In genomic region chr6:20142866-20143265, GRCh38 we compare ENCODE assay signal across 23 cellular contexts.
DNase-seq lines count a peak whose midpoint lies in the region; ATAC-seq, FAIRE-seq and TF ChIP-seq lines count a peak whose summit lies in the region.
"Had no signal": no experiment of that assay in that cellular context is flagged by ENCODE, and none has a peak within 500 bp of the region (broad histone marks: within the 10 kb centered on the region; RNA-seq: fewer than 3 reads in every experiment).

No MANE protein-coding gene starts in this region.

- H3K27ac ChIP-seq in HepG2 (ENCODE audit: extremely low read length, insufficient read depth, low read length) (no peak overlapping the region), right lobe of liver (no peak overlapping the region), endodermal cell (ENCODE audit: low read depth, low read length) (no peak overlapping the region)
- H3K27ac ChIP-seq: 22Rv1; BLaER1 treated with 17β-estradiol and CSF1 and Interleukin-3, amounts not matched to agents 10 nM and 100 nM; C4-2B had no signal

- no peaks in the 10 kb centered on the region for H3K27me3 ChIP-seq in HepG2 (ENCODE audit: control insufficient read depth in 1 of 2, insufficient read depth in 2 of 2, low read length in 2 of 2)
- H3K27me3 ChIP-seq in right lobe of liver, result no peaks in the 10 kb centered on the region
- no peaks in the 10 kb centered on the region for H3K27me3 ChIP-seq in endodermal cell (ENCODE audit: control insufficient read depth, insufficient read depth, low read length, poor library complexity, severe bottlenecking)
- H3K27me3 ChIP-seq: BLaER1 treated with 17β-estradiol and CSF1 and Interleukin-3, amounts not matched to agents 10 nM and 100 nM had no signal

- POLR2A ChIA-PET in HepG2 (lab: Yijun Ruan, JAX), result no interaction called here

- H3K4me1 ChIP-seq in HepG2 (ENCODE audit: insufficient read depth, low read length), result no peaks in the 10 kb centered on the region
- H3K4me1 ChIP-seq in right lobe of liver, result peaks cover 0 to 8% (median 0%) of the 10 kb centered on the region in 4 donors
- H3K4me1 ChIP-seq in endodermal cell (ENCODE audit: control insufficient read depth, insufficient read depth, low read length), result no peaks in the 10 kb centered on the region
- H3K4me1 ChIP-seq: Caco-2 had no signal

- peaks cover 12% of the 10 kb centered on the region for H3K36me3 Mint-ChIP-seq in endodermal cell (ENCODE audit: low read depth)

- no peak for TF ChIP-seq RAD21 in HepG2 (CRISPR knock-in tag; IDR thresholded peaks at IDR 0.05)

- H3K27me3 Mint-ChIP-seq in endodermal cell (ENCODE audit: insufficient read depth), result no peaks in the 10 kb centered on the region
- H3K27me3 Mint-ChIP-seq: B cell; CD4-positive, alpha-beta T cell had no signal

- H3K4me3 ChIP-seq in HepG2 (replicated peaks in 1 of 3; ENCODE audit: insufficient read depth in 1 of 3, low read depth in 2 of 3, low read length in 3 of 3), result no peak overlapping the region
- H3K4me3 ChIP-seq in right lobe of liver, result no peak overlapping the region
- H3K4me3 ChIP-seq in endodermal cell (ENCODE audit: low read length), result no peak overlapping the region
- H3K4me3 ChIP-seq: BLaER1 treated with 17β-estradiol and CSF1 and Interleukin-3, amounts not matched to agents 10 nM and 100 nM had no signal

- BruUV-seq in HepG2 (replicated peaks; lab: Mats Ljungman, UMichigan), result no TSS peak

- intact Hi-C loops in HepG2 (cut with micrococcal nuclease; ENCODE audit: unreplicated experiment), result no loop called here
- intact Hi-C loops in right lobe of liver (cut with DNase I), result no loop called here

- H4K20me1 ChIP-seq in HepG2 (ENCODE audit: insufficient read depth, low read length), result no peaks in the 10 kb centered on the region
- H4K20me1 ChIP-seq: BLaER1 treated with 17β-estradiol and CSF1 and Interleukin-3, amounts not matched to agents 10 nM and 100 nM had no signal

- CTCF ChIA-PET in HepG2 (lab: Yijun Ruan, JAX; ENCODE audit: low intra/inter-chr PET ratio, low total read pairs), result no interaction called here

- no peak overlapping the region for H3K27ac Mint-ChIP-seq in endodermal cell
- H3K27ac Mint-ChIP-seq: B cell; CD4-positive, alpha-beta T cell; CD8-positive, alpha-beta T cell had no signal

- no peaks in the 10 kb centered on the region; a peak in 1 of 5 replicates for H3K36me3 ChIP-seq in HepG2 (replicated peaks in 1 of 2; ENCODE audit: control insufficient read depth in 1 of 2, insufficient read depth in 2 of 2, low read length in 2 of 2)
- no peaks in the 10 kb centered on the region for H3K36me3 ChIP-seq in right lobe of liver
- no peaks in the 10 kb centered on the region for H3K36me3 ChIP-seq in endodermal cell (ENCODE audit: control insufficient read depth, insufficient read depth, low read length)

- no peak overlapping the region for H3K4me3 Mint-ChIP-seq in endodermal cell
- H3K4me3 Mint-ChIP-seq: B cell; CD4-positive, alpha-beta T cell; CD8-positive, alpha-beta T cell had no signal

- no peak for FAIRE-seq in HepG2 (lab: Jason Lieb, UNC)
- FAIRE-seq: A204.1, D721Med, GM12891, GM19239 had no signal

- H3K9me3 ChIP-seq in HepG2 (ENCODE audit: low read length) (no peaks in the 10 kb centered on the region), right lobe of liver (no peaks in the 10 kb centered on the region), endodermal cell (ENCODE audit: control insufficient read depth, low read length) (no peaks in the 10 kb centered on the region)
- H3K9me3 ChIP-seq: Caco-2 had no signal

- TF ChIP-seq POLR2A in HepG2 (IDR thresholded peaks at IDR 0.05; ENCODE audit: insufficient read depth in 1 of 2, low read depth in 2 of 2, low read length in 2 of 2) (no peak), right lobe of liver (IDR thresholded peaks at IDR 0.05) (no peak)

- 50% methylated on average over 4 of the region's 4 CpGs for WGBS in HepG2 (ENCODE audit: low lambda C conversion rate)
- WGBS in right lobe of liver (ENCODE audit: insufficient coverage, low coverage, low lambda C conversion rate, missing lambda C conversion rate), result 47% methylated on average over 4 of the region's 4 CpGs
- WGBS in endodermal cell (ENCODE audit: insufficient coverage in 1 of 2, insufficient read length in 1 of 2), 2 experiments, result 95 to 96% methylated on average over 4 of the region's 4 CpGs

- in situ Hi-C loops in HepG2 (cut with HindIII; ENCODE audit: extremely low pct_ligation_motif_present, low pct_unique_long_range_greater_than_20kb), result no loop called here

- no peak overlapping the region for H2AFZ ChIP-seq in HepG2 (ENCODE audit: low read length)

- H3K9ac ChIP-seq in HepG2 (ENCODE audit: insufficient read depth, low read depth, low read length) (no peak overlapping the region), endodermal cell (ENCODE audit: extremely low read depth, low read length, poor library complexity, severe bottlenecking) (no peak overlapping the region)
- H3K9ac ChIP-seq: BLaER1 treated with 17β-estradiol and CSF1 and Interleukin-3, amounts not matched to agents 10 nM and 100 nM had no signal

- H3K79me2 ChIP-seq in HepG2 (ENCODE audit: insufficient read depth, low read length), result no peaks in the 10 kb centered on the region

- TF ChIP-seq CTCF in HepG2 (CRISPR knock-in tag; IDR thresholded peaks at IDR 0.05) (no peak), right lobe of liver (IDR thresholded peaks at IDR 0.05) (no peak), endodermal cell (conservative IDR thresholded peaks at IDR 0.05) (no peak)

- no peak for TF ChIP-seq EP300 in HepG2 (IDR thresholded peaks at IDR 0.05; ENCODE audit: low read depth in 2 of 2, low read length in 2 of 2)
- no peak for TF ChIP-seq EP300 in HepG2 (CRISPR knock-in tag; IDR thresholded peaks at IDR 0.05; ENCODE audit: borderline replicate concordance)

- no peaks in the 10 kb centered on the region for H3K9me3 Mint-ChIP-seq in endodermal cell
- H3K9me3 Mint-ChIP-seq: CD4-positive, alpha-beta T cell; CD8-positive, alpha-beta T cell had no signal

- H3K4me1 Mint-ChIP-seq in endodermal cell, result no peaks in the 10 kb centered on the region
- H3K4me1 Mint-ChIP-seq: B cell had no signal

- no peak overlapping the region for H3K4me2 ChIP-seq in HepG2 (ENCODE audit: low read depth, low read length)
- H3K4me2 ChIP-seq: BLaER1 treated with 17β-estradiol and CSF1 and Interleukin-3, amounts not matched to agents 10 nM and 100 nM had no signal

- DNase-seq in ELF-1 (ENCODE audit: low read depth, low spot score), result peak; percentile 33
- DNase-seq in HepG2 (ENCODE audit: low spot score), result no peak
- DNase-seq in right lobe of liver, result peak in 2 of 3 donors; percentile 56 to 59
- DNase-seq in GDM1 (lab: John Stamatoyannopoulos, UW), result no peak
- DNase-seq in NCI-H2029 (lab: John Stamatoyannopoulos, UW), result no peak
- DNase-seq in Ammon's horn (ENCODE audit: low spot score), result no peak
- DNase-seq in endodermal cell, result no peak
- DNase-seq: ACHN; Caco-2; Calu3; CD4-positive, alpha-beta T cell; CD8-positive, alpha-beta T cell; DMS79 treated with DMSO at 0.1 percent for 48 hours; GF-D8 had no signal

- ATAC-seq in esophagus mucosa (peak; percentile 85), HepG2 (no peak), right lobe of liver (peak; percentile 78 to 96 (median 87))
- ATAC-seq: CD8-positive, alpha-beta T cell had no signal

TF ChIP-seq in HepG2, 621 proteins besides CTCF, POLR2A, EP300 and RAD21 (continues in another document):
- TF ChIP-seq CEBPB (IDR thresholded peaks at IDR 0.05; ENCODE audit: borderline replicate concordance, low read depth, low read length) (0 out of 2 replicates have a peak, but pooled peaks have one; percentile 14), ZNF530 (CRISPR knock-in tag; IDR thresholded peaks at IDR 0.05; ENCODE audit: low read depth) (no peak), HNRNPH1 (optimal IDR thresholded peaks at IDR 0.05; ENCODE audit: low read depth, low read length) (no peak)
- TF ChIP-seq, protein P1, sequence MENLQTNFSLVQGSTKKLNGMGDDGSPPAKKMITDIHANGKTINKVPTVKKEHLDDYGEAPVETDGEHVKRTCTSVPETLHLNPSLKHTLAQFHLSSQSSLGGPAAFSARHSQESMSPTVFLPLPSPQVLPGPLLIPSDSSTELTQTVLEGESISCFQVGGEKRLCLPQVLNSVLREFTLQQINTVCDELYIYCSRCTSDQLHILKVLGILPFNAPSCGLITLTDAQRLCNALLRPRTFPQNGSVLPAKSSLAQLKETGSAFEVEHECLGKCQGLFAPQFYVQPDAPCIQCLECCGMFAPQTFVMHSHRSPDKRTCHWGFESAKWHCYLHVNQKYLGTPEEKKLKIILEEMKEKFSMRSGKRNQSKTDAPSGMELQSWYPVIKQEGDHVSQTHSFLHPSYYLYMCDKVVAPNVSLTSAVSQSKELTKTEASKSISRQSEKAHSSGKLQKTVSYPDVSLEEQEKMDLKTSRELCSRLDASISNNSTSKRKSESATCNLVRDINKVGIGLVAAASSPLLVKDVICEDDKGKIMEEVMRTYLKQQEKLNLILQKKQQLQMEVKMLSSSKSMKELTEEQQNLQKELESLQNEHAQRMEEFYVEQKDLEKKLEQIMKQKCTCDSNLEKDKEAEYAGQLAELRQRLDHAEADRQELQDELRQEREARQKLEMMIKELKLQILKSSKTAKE (CRISPR knock-in tag; IDR thresholded peaks at IDR 0.05; ENCODE audit: borderline replicate concordance), result no peak

Comparison
In these comparisons a context has a peak if more than half of its experiments do, and no peak if none do; other contexts are left out.
1. DNase-seq: peak in ELF-1 (single experiment) and right lobe of liver (2 of 3); none in HepG2 (single experiment), GDM1 (single experiment), NCI-H2029 (single experiment), Ammon's horn (single experiment) and endodermal cell (single experiment).